In the genomic region with DNA sequence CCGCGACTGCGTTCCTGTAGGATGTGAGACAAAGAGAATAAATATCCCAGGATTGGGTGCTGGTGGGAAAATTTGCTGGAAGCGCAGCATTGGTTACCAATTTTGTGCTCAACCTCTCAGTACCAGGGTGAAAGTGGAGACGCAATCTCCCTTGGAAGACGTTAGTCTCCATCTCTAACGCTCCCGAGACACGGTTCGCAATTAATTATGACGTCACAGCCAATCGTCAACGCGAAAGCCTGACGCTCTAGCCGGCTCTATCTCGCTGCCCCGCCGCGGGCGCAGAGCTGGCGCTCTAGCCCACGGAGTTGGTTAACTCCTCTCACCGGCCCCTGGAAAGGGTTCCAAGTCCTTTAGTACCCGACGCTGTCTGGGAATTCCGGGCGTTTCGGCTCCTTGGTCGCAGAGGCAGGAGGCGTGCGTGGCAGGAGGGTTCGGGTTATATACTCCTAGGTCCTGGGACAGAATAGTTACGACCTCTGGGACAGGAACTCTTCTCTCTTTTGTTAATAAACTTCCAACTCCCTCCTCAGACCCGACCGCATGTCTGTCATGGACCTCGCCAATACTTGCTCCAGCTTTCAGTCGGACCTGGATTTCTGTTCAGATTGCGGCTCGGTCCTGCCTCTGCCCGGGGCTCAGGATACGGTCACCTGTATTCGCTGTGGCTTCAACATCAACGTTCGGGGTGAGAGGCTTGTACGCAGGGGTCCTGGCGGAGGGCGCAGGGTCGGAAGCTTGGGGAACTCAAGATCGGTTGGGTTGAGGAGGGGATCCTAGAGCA, we compare ENCODE assay signal across 1 cellular context.
A peak's percentile ranks its signal among the peaks of the same experiment; 100 is the strongest.
TF ChIP-seq lines count a peak whose summit lies in the region.

A gene with protein sequence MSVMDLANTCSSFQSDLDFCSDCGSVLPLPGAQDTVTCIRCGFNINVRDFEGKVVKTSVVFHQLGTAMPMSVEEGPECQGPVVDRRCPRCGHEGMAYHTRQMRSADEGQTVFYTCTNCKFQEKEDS (plus strand): TSS at position 284 of the 784 bp plus-strand sequence. CDS start 260 bp downstream, at position 544.

TF ChIP-seq in K562, 482 proteins besides CTCF, POLR2A, EP300 and RAD21 (continued from another document and continues in another):
- TF ChIP-seq, protein P1, sequence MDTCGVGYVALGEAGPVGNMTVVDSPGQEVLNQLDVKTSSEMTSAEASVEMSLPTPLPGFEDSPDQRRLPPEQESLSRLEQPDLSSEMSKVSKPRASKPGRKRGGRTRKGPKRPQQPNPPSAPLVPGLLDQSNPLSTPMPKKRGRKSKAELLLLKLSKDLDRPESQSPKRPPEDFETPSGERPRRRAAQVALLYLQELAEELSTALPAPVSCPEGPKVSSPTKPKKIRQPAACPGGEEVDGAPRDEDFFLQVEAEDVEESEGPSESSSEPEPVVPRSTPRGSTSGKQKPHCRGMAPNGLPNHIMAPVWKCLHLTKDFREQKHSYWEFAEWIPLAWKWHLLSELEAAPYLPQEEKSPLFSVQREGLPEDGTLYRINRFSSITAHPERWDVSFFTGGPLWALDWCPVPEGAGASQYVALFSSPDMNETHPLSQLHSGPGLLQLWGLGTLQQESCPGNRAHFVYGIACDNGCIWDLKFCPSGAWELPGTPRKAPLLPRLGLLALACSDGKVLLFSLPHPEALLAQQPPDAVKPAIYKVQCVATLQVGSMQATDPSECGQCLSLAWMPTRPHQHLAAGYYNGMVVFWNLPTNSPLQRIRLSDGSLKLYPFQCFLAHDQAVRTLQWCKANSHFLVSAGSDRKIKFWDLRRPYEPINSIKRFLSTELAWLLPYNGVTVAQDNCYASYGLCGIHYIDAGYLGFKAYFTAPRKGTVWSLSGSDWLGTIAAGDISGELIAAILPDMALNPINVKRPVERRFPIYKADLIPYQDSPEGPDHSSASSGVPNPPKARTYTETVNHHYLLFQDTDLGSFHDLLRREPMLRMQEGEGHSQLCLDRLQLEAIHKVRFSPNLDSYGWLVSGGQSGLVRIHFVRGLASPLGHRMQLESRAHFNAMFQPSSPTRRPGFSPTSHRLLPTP (IDR thresholded peaks at IDR 0.05; ENCODE audit: borderline replicate concordance, extremely low read depth, insufficient read length) = no peak
- peak; percentile 58; the same call in 1 of the 2 replicates for TF ChIP-seq STAT5A (IDR thresholded peaks at IDR 0.05; ENCODE audit: borderline replicate concordance, low read length)
- TF ChIP-seq, protein P2, sequence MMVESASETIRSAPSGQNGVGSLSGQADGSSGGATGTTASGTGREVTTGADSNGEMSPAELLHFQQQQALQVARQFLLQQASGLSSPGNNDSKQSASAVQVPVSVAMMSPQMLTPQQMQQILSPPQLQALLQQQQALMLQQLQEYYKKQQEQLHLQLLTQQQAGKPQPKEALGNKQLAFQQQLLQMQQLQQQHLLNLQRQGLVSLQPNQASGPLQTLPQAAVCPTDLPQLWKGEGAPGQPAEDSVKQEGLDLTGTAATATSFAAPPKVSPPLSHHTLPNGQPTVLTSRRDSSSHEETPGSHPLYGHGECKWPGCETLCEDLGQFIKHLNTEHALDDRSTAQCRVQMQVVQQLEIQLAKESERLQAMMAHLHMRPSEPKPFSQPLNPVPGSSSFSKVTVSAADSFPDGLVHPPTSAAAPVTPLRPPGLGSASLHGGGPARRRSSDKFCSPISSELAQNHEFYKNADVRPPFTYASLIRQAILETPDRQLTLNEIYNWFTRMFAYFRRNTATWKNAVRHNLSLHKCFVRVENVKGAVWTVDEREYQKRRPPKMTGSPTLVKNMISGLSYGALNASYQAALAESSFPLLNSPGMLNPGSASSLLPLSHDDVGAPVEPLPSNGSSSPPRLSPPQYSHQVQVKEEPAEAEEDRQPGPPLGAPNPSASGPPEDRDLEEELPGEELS (CRISPR knock-in tag; IDR thresholded peaks at IDR 0.05; ENCODE audit: borderline replicate concordance) = no peak
- TF ChIP-seq EWSR1 (IDR thresholded peaks at IDR 0.05; ENCODE audit: borderline replicate concordance, low read depth, partially characterized antibody) = no peak
- no peak for TF ChIP-seq ZNF134 (CRISPR knock-in tag; conservative IDR thresholded peaks at IDR 0.05)
- TF ChIP-seq GABPB2 (CRISPR knock-in tag; conservative IDR thresholded peaks at IDR 0.05) = no peak
- peak; percentile 67 for TF ChIP-seq CC2D1A (IDR thresholded peaks at IDR 0.05)
- TF ChIP-seq CTBP1 (IDR thresholded peaks at IDR 0.05; ENCODE audit: borderline replicate concordance) = peak; percentile 55; the same call in 1 of the 2 replicates
- TF ChIP-seq HDAC8 (tag; IDR thresholded peaks at IDR 0.05) = no peak
- TF ChIP-seq, protein P3, sequence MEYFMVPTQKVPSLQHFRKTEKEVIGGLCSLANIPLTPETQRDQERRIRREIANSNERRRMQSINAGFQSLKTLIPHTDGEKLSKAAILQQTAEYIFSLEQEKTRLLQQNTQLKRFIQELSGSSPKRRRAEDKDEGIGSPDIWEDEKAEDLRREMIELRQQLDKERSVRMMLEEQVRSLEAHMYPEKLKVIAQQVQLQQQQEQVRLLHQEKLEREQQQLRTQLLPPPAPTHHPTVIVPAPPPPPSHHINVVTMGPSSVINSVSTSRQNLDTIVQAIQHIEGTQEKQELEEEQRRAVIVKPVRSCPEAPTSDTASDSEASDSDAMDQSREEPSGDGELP (CRISPR knock-in tag; IDR thresholded peaks at IDR 0.05; ENCODE audit: borderline replicate concordance) = peak; percentile 21
- TF ChIP-seq, protein P4, sequence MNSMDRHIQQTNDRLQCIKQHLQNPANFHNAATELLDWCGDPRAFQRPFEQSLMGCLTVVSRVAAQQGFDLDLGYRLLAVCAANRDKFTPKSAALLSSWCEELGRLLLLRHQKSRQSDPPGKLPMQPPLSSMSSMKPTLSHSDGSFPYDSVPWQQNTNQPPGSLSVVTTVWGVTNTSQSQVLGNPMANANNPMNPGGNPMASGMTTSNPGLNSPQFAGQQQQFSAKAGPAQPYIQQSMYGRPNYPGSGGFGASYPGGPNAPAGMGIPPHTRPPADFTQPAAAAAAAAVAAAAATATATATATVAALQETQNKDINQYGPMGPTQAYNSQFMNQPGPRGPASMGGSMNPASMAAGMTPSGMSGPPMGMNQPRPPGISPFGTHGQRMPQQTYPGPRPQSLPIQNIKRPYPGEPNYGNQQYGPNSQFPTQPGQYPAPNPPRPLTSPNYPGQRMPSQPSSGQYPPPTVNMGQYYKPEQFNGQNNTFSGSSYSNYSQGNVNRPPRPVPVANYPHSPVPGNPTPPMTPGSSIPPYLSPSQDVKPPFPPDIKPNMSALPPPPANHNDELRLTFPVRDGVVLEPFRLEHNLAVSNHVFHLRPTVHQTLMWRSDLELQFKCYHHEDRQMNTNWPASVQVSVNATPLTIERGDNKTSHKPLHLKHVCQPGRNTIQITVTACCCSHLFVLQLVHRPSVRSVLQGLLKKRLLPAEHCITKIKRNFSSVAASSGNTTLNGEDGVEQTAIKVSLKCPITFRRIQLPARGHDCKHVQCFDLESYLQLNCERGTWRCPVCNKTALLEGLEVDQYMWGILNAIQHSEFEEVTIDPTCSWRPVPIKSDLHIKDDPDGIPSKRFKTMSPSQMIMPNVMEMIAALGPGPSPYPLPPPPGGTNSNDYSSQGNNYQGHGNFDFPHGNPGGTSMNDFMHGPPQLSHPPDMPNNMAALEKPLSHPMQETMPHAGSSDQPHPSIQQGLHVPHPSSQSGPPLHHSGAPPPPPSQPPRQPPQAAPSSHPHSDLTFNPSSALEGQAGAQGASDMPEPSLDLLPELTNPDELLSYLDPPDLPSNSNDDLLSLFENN (IDR thresholded peaks at IDR 0.05; ENCODE audit: low read depth in 2 of 2, low read length in 2 of 2) = no peak
- no peak for TF ChIP-seq FOXJ3 (CRISPR knock-in tag; IDR thresholded peaks at IDR 0.05)
- TF ChIP-seq ARHGAP35 (IDR thresholded peaks at IDR 0.05; ENCODE audit: partially characterized antibody) = no peak
- TF ChIP-seq CSDE1 (IDR thresholded peaks at IDR 0.05) = peak in 1 of 2 experiments; percentile 89; a peak in 2 of 4 replicates
- TF ChIP-seq, protein P5, sequence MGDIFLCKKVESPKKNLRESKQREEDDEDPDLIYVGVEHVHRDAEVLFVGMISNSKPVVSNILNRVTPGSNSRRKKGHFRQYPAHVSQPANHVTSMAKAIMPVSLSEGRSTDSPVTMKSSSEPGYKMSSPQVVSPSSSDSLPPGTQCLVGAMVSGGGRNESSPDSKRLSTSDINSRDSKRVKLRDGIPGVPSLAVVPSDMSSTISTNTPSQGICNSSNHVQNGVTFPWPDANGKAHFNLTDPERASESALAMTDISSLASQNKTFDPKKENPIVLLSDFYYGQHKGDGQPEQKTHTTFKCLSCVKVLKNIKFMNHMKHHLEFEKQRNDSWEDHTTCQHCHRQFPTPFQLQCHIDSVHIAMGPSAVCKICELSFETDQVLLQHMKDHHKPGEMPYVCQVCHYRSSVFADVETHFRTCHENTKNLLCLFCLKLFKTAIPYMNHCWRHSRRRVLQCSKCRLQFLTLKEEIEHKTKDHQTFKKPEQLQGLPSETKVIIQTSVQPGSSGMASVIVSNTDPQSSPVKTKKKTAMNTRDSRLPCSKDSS (IDR thresholded peaks at IDR 0.05; ENCODE audit: low read depth, partially characterized antibody) = no peak
- TF ChIP-seq, protein P6, sequence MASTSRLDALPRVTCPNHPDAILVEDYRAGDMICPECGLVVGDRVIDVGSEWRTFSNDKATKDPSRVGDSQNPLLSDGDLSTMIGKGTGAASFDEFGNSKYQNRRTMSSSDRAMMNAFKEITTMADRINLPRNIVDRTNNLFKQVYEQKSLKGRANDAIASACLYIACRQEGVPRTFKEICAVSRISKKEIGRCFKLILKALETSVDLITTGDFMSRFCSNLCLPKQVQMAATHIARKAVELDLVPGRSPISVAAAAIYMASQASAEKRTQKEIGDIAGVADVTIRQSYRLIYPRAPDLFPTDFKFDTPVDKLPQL (IDR thresholded peaks at IDR 0.05; ENCODE audit: extremely low read depth, insufficient read length) = no peak
- TF ChIP-seq L3MBTL2 (IDR thresholded peaks at IDR 0.05) = peak; percentile 41; the same call in 1 of the 2 replicates
- TF ChIP-seq NR4A1 (CRISPR knock-in tag; IDR thresholded peaks at IDR 0.05) = 0 out of 2 replicates have a peak, but pooled peaks have one; percentile 6
- TF ChIP-seq NR4A1 (tag; IDR thresholded peaks at IDR 0.05) = no peak
- TF ChIP-seq FOXP1 (CRISPR knock-in tag; IDR thresholded peaks at IDR 0.05) = 0 out of 2 replicates have a peak, but pooled peaks have one; percentile 18
- no peak; a peak in 1 of 4 replicates for TF ChIP-seq TEAD1 (CRISPR knock-in tag; IDR thresholded peaks at IDR 0.05)
- TF ChIP-seq MAZ (CRISPR knock-in tag; conservative IDR thresholded peaks at IDR 0.05 in 1 of 2, IDR thresholded peaks at IDR 0.05 in 1 of 2) = peak; percentile 53 to 58; a peak in 2 of 4 replicates
- peak; percentile 38; the same call in 1 of the 2 replicates for TF ChIP-seq GABPB1 (CRISPR knock-in tag; IDR thresholded peaks at IDR 0.05)
- TF ChIP-seq TFAM (CRISPR knock-in tag; conservative IDR thresholded peaks at IDR 0.05) = no peak
- TF ChIP-seq ZNF717 (CRISPR knock-in tag; IDR thresholded peaks at IDR 0.05) = no peak
- TF ChIP-seq TAF15 (IDR thresholded peaks at IDR 0.05; ENCODE audit: low read depth, low read length) = no peak
- TF ChIP-seq CAMTA2 (CRISPR knock-in tag; conservative IDR thresholded peaks at IDR 0.05) = no peak
- TF ChIP-seq ETV6 (IDR thresholded peaks at IDR 0.05; ENCODE audit: borderline replicate concordance in 1 of 2, low read depth in 2 of 2, low read length in 1 of 2) = peak in 1 of 2 experiments; percentile 25; a peak in 1 of 4 replicates
- peak; percentile 35; the same call in 1 of the 2 replicates for TF ChIP-seq ETV6 (CRISPR knock-in tag; IDR thresholded peaks at IDR 0.05; ENCODE audit: borderline replicate concordance)
- TF ChIP-seq ZSCAN29 (IDR thresholded peaks at IDR 0.05) = no peak
- TF ChIP-seq NCOR1 (IDR thresholded peaks at IDR 0.05) = peak; percentile 36
- TF ChIP-seq XRCC5 (IDR thresholded peaks at IDR 0.05; ENCODE audit: low read depth, low read length) = no peak; the same call in 1 of the 2 replicates
- no peak for TF ChIP-seq BRD4 (IDR thresholded peaks at IDR 0.05)
- TF ChIP-seq U2AF2 (optimal IDR thresholded peaks at IDR 0.05; ENCODE audit: low read depth, low read length) = no peak
- peak; percentile 93 for TF ChIP-seq JUNB (CRISPR knock-in tag; conservative IDR thresholded peaks at IDR 0.05)
- TF ChIP-seq HNRNPL (IDR thresholded peaks at IDR 0.05; ENCODE audit: low read depth, low read length) = no peak
- TF ChIP-seq, protein P7, sequence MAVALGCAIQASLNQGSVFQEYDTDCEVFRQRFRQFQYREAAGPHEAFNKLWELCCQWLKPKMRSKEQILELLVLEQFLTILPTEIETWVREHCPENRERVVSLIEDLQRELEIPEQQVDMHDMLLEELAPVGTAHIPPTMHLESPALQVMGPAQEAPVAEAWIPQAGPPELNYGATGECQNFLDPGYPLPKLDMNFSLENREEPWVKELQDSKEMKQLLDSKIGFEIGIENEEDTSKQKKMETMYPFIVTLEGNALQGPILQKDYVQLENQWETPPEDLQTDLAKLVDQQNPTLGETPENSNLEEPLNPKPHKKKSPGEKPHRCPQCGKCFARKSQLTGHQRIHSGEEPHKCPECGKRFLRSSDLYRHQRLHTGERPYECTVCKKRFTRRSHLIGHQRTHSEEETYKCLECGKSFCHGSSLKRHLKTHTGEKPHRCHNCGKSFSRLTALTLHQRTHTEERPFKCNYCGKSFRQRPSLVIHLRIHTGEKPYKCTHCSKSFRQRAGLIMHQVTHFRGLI (CRISPR knock-in tag; IDR thresholded peaks at IDR 0.05) = no peak
- TF ChIP-seq, protein P8, sequence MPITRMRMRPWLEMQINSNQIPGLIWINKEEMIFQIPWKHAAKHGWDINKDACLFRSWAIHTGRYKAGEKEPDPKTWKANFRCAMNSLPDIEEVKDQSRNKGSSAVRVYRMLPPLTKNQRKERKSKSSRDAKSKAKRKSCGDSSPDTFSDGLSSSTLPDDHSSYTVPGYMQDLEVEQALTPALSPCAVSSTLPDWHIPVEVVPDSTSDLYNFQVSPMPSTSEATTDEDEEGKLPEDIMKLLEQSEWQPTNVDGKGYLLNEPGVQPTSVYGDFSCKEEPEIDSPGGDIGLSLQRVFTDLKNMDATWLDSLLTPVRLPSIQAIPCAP (CRISPR knock-in tag; IDR thresholded peaks at IDR 0.05; ENCODE audit: borderline replicate concordance) = no peak
- peak; percentile 93 for TF ChIP-seq POLR2G (IDR thresholded peaks at IDR 0.05; ENCODE audit: low read depth, low read length)
- TF ChIP-seq SLC30A9 (CRISPR knock-in tag; IDR thresholded peaks at IDR 0.05) = no peak
- TF ChIP-seq, protein P9, sequence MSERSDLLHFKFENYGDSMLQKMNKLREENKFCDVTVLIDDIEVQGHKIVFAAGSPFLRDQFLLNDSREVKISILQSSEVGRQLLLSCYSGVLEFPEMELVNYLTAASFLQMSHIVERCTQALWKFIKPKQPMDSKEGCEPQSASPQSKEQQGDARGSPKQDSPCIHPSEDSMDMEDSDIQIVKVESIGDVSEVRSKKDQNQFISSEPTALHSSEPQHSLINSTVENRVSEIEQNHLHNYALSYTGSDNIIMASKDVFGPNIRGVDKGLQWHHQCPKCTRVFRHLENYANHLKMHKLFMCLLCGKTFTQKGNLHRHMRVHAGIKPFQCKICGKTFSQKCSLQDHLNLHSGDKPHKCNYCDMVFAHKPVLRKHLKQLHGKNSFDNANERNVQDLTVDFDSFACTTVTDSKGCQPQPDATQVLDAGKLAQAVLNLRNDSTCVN (CRISPR knock-in tag; IDR thresholded peaks at IDR 0.05) = no peak
- no peak for TF ChIP-seq CBFB (CRISPR knock-in tag; IDR thresholded peaks at IDR 0.05)
- peak; percentile 24; the same call in 1 of the 2 replicates for TF ChIP-seq NR2C2 (CRISPR knock-in tag; IDR thresholded peaks at IDR 0.05)
- peak; percentile 75 for TF ChIP-seq NR2C2 (tag; IDR thresholded peaks at IDR 0.05)
- peak; percentile 73 for TF ChIP-seq CCNT2 (IDR thresholded peaks at IDR 0.05; ENCODE audit: borderline replicate concordance, extremely low read depth, insufficient read length, low read depth, low read length)
- TF ChIP-seq CHD1 (IDR thresholded peaks at IDR 0.05; ENCODE audit: low read length) = no peak
- peak in 1 of 2 experiments; percentile 50; a peak in 1 of 4 replicates for TF ChIP-seq RCOR1 (IDR thresholded peaks at IDR 0.05; ENCODE audit: borderline replicate concordance in 1 of 2, low read depth in 2 of 2, low read length in 2 of 2)
- no peak for TF ChIP-seq ILF3 (IDR thresholded peaks at IDR 0.05; ENCODE audit: borderline replicate concordance)
